12 cellular contexts compared by ENCODE assay signal in genomic region chr2:182020319-182021055, GRCh38. TPM values are rescaled to one million over a fixed set of nuclear protein-coding genes. Genes with fewer than 3 reads are reported as not detected.
DNase-seq lines count a peak whose midpoint lies in the region; ATAC-seq, FAIRE-seq and TF ChIP-seq lines count a peak whose summit lies in the region.
"Had no signal": no experiment of that assay in that cellular context is flagged by ENCODE, and none has a peak within 500 bp of the region (broad histone marks: within the 10 kb centered on the region; RNA-seq: fewer than 3 reads in every experiment).

No MANE protein-coding gene starts in this region.

- peak overlapping the region; percentile 22 for H3K4me3 Mint-ChIP-seq in stimulated activated memory B cell treated with anti-CD40 and anti-IgM and Interleukin-4, amounts not matched to agents 10 μg/mL and 1 μg/mL and 100 μg/mL, for 72 hours
- H3K4me3 Mint-ChIP-seq: nephron had no signal

- H3K9me3 Mint-ChIP-seq in stimulated activated memory B cell treated with anti-CD40 and anti-IgM and Interleukin-4, amounts not matched to agents 10 μg/mL and 1 μg/mL and 100 μg/mL, for 72 hours, result peaks cover 7% of the 10 kb centered on the region

- in situ Hi-C loops in astrocyte of the spinal cord (cut with HindIII; ENCODE audit: low sequenced_read_pairs), result no loop called here

- peaks cover 10% of the 10 kb centered on the region for H3K4me1 Mint-ChIP-seq in stimulated activated memory B cell treated with anti-CD40 and anti-IgM and Interleukin-4, amounts not matched to agents 10 μg/mL and 1 μg/mL and 100 μg/mL, for 72 hours
- H3K4me1 Mint-ChIP-seq: nephron had no signal

- no peak for FAIRE-seq in frontal cortex (lab: Jason Lieb, UNC)

- no peaks in the 10 kb centered on the region for H3K27me3 Mint-ChIP-seq in stimulated activated memory B cell treated with anti-CD40 and anti-IgM and Interleukin-4, amounts not matched to agents 10 μg/mL and 1 μg/mL and 100 μg/mL, for 72 hours

- peak; percentile 85 for ATAC-seq in stimulated activated memory B cell treated with anti-CD40 and anti-IgM and Interleukin-4, amounts not matched to agents 10 μg/mL and 1 μg/mL and 100 μg/mL, for 72 hours
- ATAC-seq in GM18870 (IDR thresholded peaks at IDR 0.05; ENCODE audit: unreplicated experiment), result no peak

- H3K27ac Mint-ChIP-seq in stimulated activated memory B cell treated with anti-CD40 and anti-IgM and Interleukin-4, amounts not matched to agents 10 μg/mL and 1 μg/mL and 100 μg/mL, for 72 hours, result peak overlapping the region; percentile 90
- H3K27ac Mint-ChIP-seq: nephron had no signal

- no peaks in the 10 kb centered on the region for H3K36me3 Mint-ChIP-seq in stimulated activated memory B cell treated with anti-CD40 and anti-IgM and Interleukin-4, amounts not matched to agents 10 μg/mL and 1 μg/mL and 100 μg/mL, for 72 hours

- DNase-seq in DMS53 (lab: John Stamatoyannopoulos, UW) (peak; percentile 32), DMS53 treated with DMSO at 0.1 percent for 48 hours (lab: John Stamatoyannopoulos, UW; ENCODE audit: unreplicated experiment) (no peak), Kasumi-1 (lab: John Stamatoyannopoulos, UW) (peak; percentile 14 to 16), astrocyte of the spinal cord (ENCODE audit: low read depth, low spot score) (peak; percentile 63), frontal cortex (ENCODE audit: low spot score in 2 of 2) (no peak), HPDE6-E6E7 (ENCODE audit: extremely low spot score) (no peak)
- DNase-seq: activated naive CD4-positive, alpha-beta T cell treated with Interleukin-2 at 50 U/mL for 16 hours; NCI-H2081 treated with DMSO at 0.1 percent for 48 hours; SHP77 treated with DMSO at 0.1 percent for 48 hours had no signal

- no peak overlapping the region for H3K4me3 ChIP-seq in astrocyte of the spinal cord (ENCODE audit: low read depth, low read length)

- TF ChIP-seq CTCF in astrocyte of the spinal cord (IDR thresholded peaks at IDR 0.05; ENCODE audit: low read depth, low read length), result no peak

RNA-seq across cellular contexts. Expression of gene PPP1R1C, which starts 34.8 kb away (rescaled TPM):
- under 0.01 TPM for total RNA-seq in frontal cortex

Comparison
In these comparisons a context has a peak if more than half of its experiments do, and no peak if none do; other contexts are left out.
1. DNase-seq: peak in DMS53 (single experiment), Kasumi-1 (2 of 2) and astrocyte of the spinal cord (single experiment); none in DMS53 treated with DMSO at 0.1 percent for 48 hours (single experiment), frontal cortex (0 of 2) and HPDE6-E6E7 (single experiment).